ENCODE assay signal across 15 cellular contexts in genomic region chr5:121027636-121028035, GRCh38.
"Had no signal": no experiment of that assay in that cellular context is flagged by ENCODE, and none has a peak within 500 bp of the region (broad histone marks: within the 10 kb centered on the region; RNA-seq: fewer than 3 reads in every experiment).

No MANE protein-coding gene starts in this region.

- H3K4me3 Mint-ChIP-seq: effector memory CD8-positive, alpha-beta T cell; nephron; stimulated activated memory B cell treated with anti-CD40 and anti-IgM and Interleukin-4, amounts not matched to agents 10 μg/mL and 1 μg/mL and 100 μg/mL, for 72 hours had no signal

- ATAC-seq: effector memory CD8-positive, alpha-beta T cell; foreskin keratinocyte; stimulated activated memory B cell treated with anti-CD40 and anti-IgM and Interleukin-4, amounts not matched to agents 10 μg/mL and 1 μg/mL and 100 μg/mL, for 72 hours had no signal

- H3K27ac Mint-ChIP-seq: effector memory CD8-positive, alpha-beta T cell; nephron; stimulated activated memory B cell treated with anti-CD40 and anti-IgM and Interleukin-4, amounts not matched to agents 10 μg/mL and 1 μg/mL and 100 μg/mL, for 72 hours had no signal

- H3K9me3 Mint-ChIP-seq: nephron; stimulated activated memory B cell treated with anti-CD40 and anti-IgM and Interleukin-4, amounts not matched to agents 10 μg/mL and 1 μg/mL and 100 μg/mL, for 72 hours had no signal

- DNase-seq: activated CD4-positive, alpha-beta T cell treated with anti-CD3 and anti-CD28 coated beads, Interleukin-2, amount 50 U/mL, for 48 hours; activated CD4-positive, CD25-positive, alpha-beta regulatory T cell treated with anti-CD3 and anti-CD28 coated beads, Interleukin-2, amount 50 U/mL, for 72 hours; activated naive CD4-positive, alpha-beta T cell treated with anti-CD3 and anti-CD28 coated beads, Interleukin-2, amount 50 U/mL, for 16 hours; activated T-cell treated with anti-CD3 and anti-CD28 coated beads, Interleukin-2, amount 50 U/mL, for 1 hour; dermis blood vessel endothelial cell; effector memory CD8-positive, alpha-beta T cell; foreskin keratinocyte; kidney glomerular epithelial cell; mesendoderm; nucleus accumbens; posterior cingulate gyrus; retina; stimulated activated CD4-positive, alpha-beta T cell treated with anti-CD3 and anti-CD28 coated beads, Interleukin-2, amount 100 ng/mL, for 48 hours had no signal

- H3K36me3 Mint-ChIP-seq: stimulated activated memory B cell treated with anti-CD40 and anti-IgM and Interleukin-4, amounts not matched to agents 10 μg/mL and 1 μg/mL and 100 μg/mL, for 72 hours had no signal

- H3K27me3 Mint-ChIP-seq: effector memory CD8-positive, alpha-beta T cell; stimulated activated memory B cell treated with anti-CD40 and anti-IgM and Interleukin-4, amounts not matched to agents 10 μg/mL and 1 μg/mL and 100 μg/mL, for 72 hours had no signal

- H3K4me1 Mint-ChIP-seq: stimulated activated memory B cell treated with anti-CD40 and anti-IgM and Interleukin-4, amounts not matched to agents 10 μg/mL and 1 μg/mL and 100 μg/mL, for 72 hours had no signal
